Comparison of ENCODE assay signal across 1 cellular context in genomic region chr13:28528848-28529247, GRCh38.
TF ChIP-seq lines count a peak whose summit lies in the region.

No MANE protein-coding gene starts in this region.

TF ChIP-seq in SK-N-SH treated with all-trans-retinoic acid at 6 μM for 48 hours, 23 proteins besides CTCF, POLR2A, EP300 and RAD21 (continued from another document):
- no peak for TF ChIP-seq PATZ1 (CRISPR knock-in tag; IDR thresholded peaks at IDR 0.05; ENCODE audit: borderline replicate concordance)
